ENCODE assay signal across 18 cellular contexts in genomic region chr10:14858338-14858925, GRCh38. TPM values are rescaled to one million over a fixed set of nuclear protein-coding genes. Genes with fewer than 3 reads are reported as not detected.
DNase-seq lines count a peak whose midpoint lies in the region; ATAC-seq lines count a peak whose summit lies in the region.
"Had no signal": no experiment of that assay in that cellular context is flagged by ENCODE, and none has a peak within 500 bp of the region (broad histone marks: within the 10 kb centered on the region; RNA-seq: fewer than 3 reads in every experiment).

No MANE protein-coding gene starts in this region.

- no peaks in the 10 kb centered on the region for H3K9me3 Mint-ChIP-seq in activated naive CD8-positive, alpha-beta T cell treated with anti-CD3 and anti-CD28 coated beads for 36 hours
- no peaks in the 10 kb centered on the region for H3K9me3 Mint-ChIP-seq in activated naive CD8-positive, alpha-beta T cell treated with anti-CD3 and anti-CD28 coated beads, Interleukin-2, amount 50 U/mL, for 24 hours
- H3K9me3 Mint-ChIP-seq in effector memory CD8-positive, alpha-beta T cell, result no peaks in the 10 kb centered on the region

- DNase-seq in activated naive CD8-positive, alpha-beta T cell treated with anti-CD3 and anti-CD28 coated beads for 36 hours, result no peak
- no peak for DNase-seq in activated naive CD8-positive, alpha-beta T cell treated with anti-CD3 and anti-CD28 coated beads, Interleukin-2, amount 50 U/mL, for 24 hours
- DNase-seq in NCI-H524 treated with DMSO at 0.1 percent for 48 hours (lab: John Stamatoyannopoulos, UW), result peak; percentile 9
- no peak for DNase-seq in effector memory CD8-positive, alpha-beta T cell
- DNase-seq in iPS-NIHi7 (ENCODE audit: extremely low spot score), result no peak
- DNase-seq in HPDE6-E6E7 (ENCODE audit: extremely low spot score), result no peak
- DNase-seq in ACHN, result no peak
- DNase-seq: Caco-2; CD4-positive, alpha-beta memory T cell; DMS153; GDM1; IMR-90; NCI-H1417; NCI-H187 treated with DMSO at 0.1 percent for 48 hours; NCI-H748 treated with DMSO at 0.1 percent for 48 hours; SIG-M5; SK-N-SH had no signal

- no peak for ATAC-seq in activated naive CD8-positive, alpha-beta T cell treated with anti-CD3 and anti-CD28 coated beads, Interleukin-2, amount 50 U/mL, for 24 hours
- ATAC-seq in effector memory CD8-positive, alpha-beta T cell (replicated peaks), result no peak
- ATAC-seq: HCT116 had no signal

- H3K4me1 Mint-ChIP-seq in activated naive CD8-positive, alpha-beta T cell treated with anti-CD3 and anti-CD28 coated beads for 36 hours, result no peaks in the 10 kb centered on the region
- no peaks in the 10 kb centered on the region for H3K4me1 Mint-ChIP-seq in activated naive CD8-positive, alpha-beta T cell treated with anti-CD3 and anti-CD28 coated beads, Interleukin-2, amount 50 U/mL, for 24 hours
- H3K4me1 Mint-ChIP-seq in effector memory CD8-positive, alpha-beta T cell (ENCODE audit: low read depth in 2 of 2), result peaks cover 4 to 11% of the 10 kb centered on the region in 2 donors

- in situ Hi-C loops in ACHN (cut with HindIII; ENCODE audit: low pct_ligation_motif_present, low pct_unique_long_range_greater_than_20kb, low sequenced_read_pairs), result no loop called here

- peak overlapping the region; percentile 36 for H3K27ac Mint-ChIP-seq in activated naive CD8-positive, alpha-beta T cell treated with anti-CD3 and anti-CD28 coated beads for 36 hours
- no peak overlapping the region for H3K27ac Mint-ChIP-seq in activated naive CD8-positive, alpha-beta T cell treated with anti-CD3 and anti-CD28 coated beads, Interleukin-2, amount 50 U/mL, for 24 hours
- H3K27ac Mint-ChIP-seq in effector memory CD8-positive, alpha-beta T cell, result peak overlapping the region; percentile 35 to 59

- H3K36me3 Mint-ChIP-seq in activated naive CD8-positive, alpha-beta T cell treated with anti-CD3 and anti-CD28 coated beads for 36 hours, result peaks cover 27% of the 10 kb centered on the region
- peaks cover 52% of the 10 kb centered on the region for H3K36me3 Mint-ChIP-seq in activated naive CD8-positive, alpha-beta T cell treated with anti-CD3 and anti-CD28 coated beads, Interleukin-2, amount 50 U/mL, for 24 hours (ENCODE audit: low read depth)
- peaks cover 32% of the 10 kb centered on the region for H3K36me3 Mint-ChIP-seq in effector memory CD8-positive, alpha-beta T cell (ENCODE audit: insufficient read depth)

- no peak overlapping the region for H3K4me3 Mint-ChIP-seq in activated naive CD8-positive, alpha-beta T cell treated with anti-CD3 and anti-CD28 coated beads for 36 hours
- no peak overlapping the region for H3K4me3 Mint-ChIP-seq in activated naive CD8-positive, alpha-beta T cell treated with anti-CD3 and anti-CD28 coated beads, Interleukin-2, amount 50 U/mL, for 24 hours
- no peak overlapping the region for H3K4me3 Mint-ChIP-seq in effector memory CD8-positive, alpha-beta T cell
- H3K4me3 Mint-ChIP-seq: CD4-positive, alpha-beta memory T cell had no signal

- no peaks in the 10 kb centered on the region for H3K27me3 Mint-ChIP-seq in activated naive CD8-positive, alpha-beta T cell treated with anti-CD3 and anti-CD28 coated beads for 36 hours
- H3K27me3 Mint-ChIP-seq in activated naive CD8-positive, alpha-beta T cell treated with anti-CD3 and anti-CD28 coated beads, Interleukin-2, amount 50 U/mL, for 24 hours, result no peaks in the 10 kb centered on the region
- H3K27me3 Mint-ChIP-seq in effector memory CD8-positive, alpha-beta T cell, result no peaks in the 10 kb centered on the region
- H3K27me3 Mint-ChIP-seq: CD4-positive, alpha-beta memory T cell had no signal

RNA-seq across cellular contexts. Expression of gene SUV39H2, which starts 20.2 kb away (rescaled TPM):
- total RNA-seq in activated naive CD8-positive, alpha-beta T cell treated with anti-CD3 and anti-CD28 coated beads for 36 hours, result 10 to 100 TPM; 43.8 to 46.0 TPM

RNA-seq across cellular contexts. Expression of gene HSPA14, which starts 20.3 kb away (rescaled TPM):
- total RNA-seq in activated naive CD8-positive, alpha-beta T cell treated with anti-CD3 and anti-CD28 coated beads for 36 hours, result 10 to 100 TPM; 45.9 to 50.5 TPM

RNA-seq across cellular contexts. Expression of gene MSANTD7, which starts 20.3 kb away (rescaled TPM):
- 10 to 100 TPM; 26.4 to 26.5 TPM for total RNA-seq in activated naive CD8-positive, alpha-beta T cell treated with anti-CD3 and anti-CD28 coated beads for 36 hours

RNA-seq across cellular contexts. Expression of gene CDNF, which starts 20.6 kb away (rescaled TPM):
- 1 to 10 TPM in 1 of 2 experiments, under 1 TPM in 1; 0.96 to 1.6 TPM for total RNA-seq in activated naive CD8-positive, alpha-beta T cell treated with anti-CD3 and anti-CD28 coated beads for 36 hours
